ENCODE assay signal across 3 cellular contexts in the genomic region with DNA sequence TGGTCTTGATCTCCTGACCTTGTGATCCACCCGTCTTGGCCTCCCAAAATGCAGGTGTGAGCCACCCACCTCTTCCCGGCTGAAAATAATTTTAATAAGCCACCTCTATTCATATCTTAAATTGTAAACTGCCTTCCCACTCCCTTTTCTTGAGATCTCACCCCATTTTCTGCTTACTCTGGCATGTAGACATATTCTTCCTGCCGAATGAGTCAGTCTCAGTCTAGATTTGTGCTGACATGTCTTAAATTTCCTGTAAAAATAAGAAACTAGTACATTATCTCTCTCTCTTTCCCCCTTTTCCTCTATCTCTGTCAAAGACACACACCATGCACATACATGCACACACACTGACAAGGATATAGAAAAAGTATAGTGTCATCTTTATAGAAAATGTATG.
TF ChIP-seq lines count a peak whose summit lies in the region.

No MANE protein-coding gene starts in this region.

TF ChIP-seq in IMR-90, 13 proteins besides CTCF, POLR2A, EP300 and RAD21 (continued from another document):
- no peak for TF ChIP-seq NFE2L2 (IDR thresholded peaks at IDR 0.05; ENCODE audit: low read depth, low read length)
- peak; percentile 94 for TF ChIP-seq MAFK (IDR thresholded peaks at IDR 0.05; ENCODE audit: low read depth, low read length)
- no peak for TF ChIP-seq CHD1 (IDR thresholded peaks at IDR 0.05; ENCODE audit: low read depth, low read length)
- TF ChIP-seq, protein P1, sequence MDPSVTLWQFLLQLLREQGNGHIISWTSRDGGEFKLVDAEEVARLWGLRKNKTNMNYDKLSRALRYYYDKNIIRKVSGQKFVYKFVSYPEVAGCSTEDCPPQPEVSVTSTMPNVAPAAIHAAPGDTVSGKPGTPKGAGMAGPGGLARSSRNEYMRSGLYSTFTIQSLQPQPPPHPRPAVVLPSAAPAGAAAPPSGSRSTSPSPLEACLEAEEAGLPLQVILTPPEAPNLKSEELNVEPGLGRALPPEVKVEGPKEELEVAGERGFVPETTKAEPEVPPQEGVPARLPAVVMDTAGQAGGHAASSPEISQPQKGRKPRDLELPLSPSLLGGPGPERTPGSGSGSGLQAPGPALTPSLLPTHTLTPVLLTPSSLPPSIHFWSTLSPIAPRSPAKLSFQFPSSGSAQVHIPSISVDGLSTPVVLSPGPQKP (IDR thresholded peaks at IDR 0.05; ENCODE audit: borderline replicate concordance, low read depth, low read length): no peak
- TF ChIP-seq RFX5 (IDR thresholded peaks at IDR 0.05; ENCODE audit: low read depth, low read length): no peak
- TF ChIP-seq MXI1 (IDR thresholded peaks at IDR 0.05; ENCODE audit: borderline replicate concordance, low read depth, low read length): no peak
- TF ChIP-seq BHLHE40 (IDR thresholded peaks at IDR 0.05; ENCODE audit: low read depth, low read length): no peak

TF ChIP-seq in K562, 482 proteins besides CTCF, POLR2A, EP300 and RAD21 (continued from another document):
- TF ChIP-seq PHB2 (IDR thresholded peaks at IDR 0.05; ENCODE audit: low read depth): no peak
- no peak for TF ChIP-seq SUPT5H (IDR thresholded peaks at IDR 0.05)
- TF ChIP-seq CBX5 (IDR thresholded peaks at IDR 0.05; ENCODE audit: borderline replicate concordance, low read depth): no peak
- TF ChIP-seq ZBTB8A (IDR thresholded peaks at IDR 0.05; ENCODE audit: partially characterized antibody): no peak
- peak; percentile 83 for TF ChIP-seq ZNF316 (IDR thresholded peaks at IDR 0.05)
- no peak for TF ChIP-seq ZNF436 (CRISPR knock-in tag; IDR thresholded peaks at IDR 0.05)
- TF ChIP-seq MAFF (IDR thresholded peaks at IDR 0.05; ENCODE audit: low read length): 0 out of 2 replicates have a peak, but pooled peaks have one; percentile 7
- no peak for TF ChIP-seq NR2F6 (CRISPR knock-in tag; IDR thresholded peaks at IDR 0.05)
- no peak for TF ChIP-seq PURB (CRISPR knock-in tag; IDR thresholded peaks at IDR 0.05; ENCODE audit: low read depth)
- TF ChIP-seq SMARCE1 (IDR thresholded peaks at IDR 0.05): no peak
- peak; percentile 62 for TF ChIP-seq MAFG (tag; conservative IDR thresholded peaks at IDR 0.05)
- TF ChIP-seq L3MBTL2 (IDR thresholded peaks at IDR 0.05): no peak
- TF ChIP-seq, protein P2, sequence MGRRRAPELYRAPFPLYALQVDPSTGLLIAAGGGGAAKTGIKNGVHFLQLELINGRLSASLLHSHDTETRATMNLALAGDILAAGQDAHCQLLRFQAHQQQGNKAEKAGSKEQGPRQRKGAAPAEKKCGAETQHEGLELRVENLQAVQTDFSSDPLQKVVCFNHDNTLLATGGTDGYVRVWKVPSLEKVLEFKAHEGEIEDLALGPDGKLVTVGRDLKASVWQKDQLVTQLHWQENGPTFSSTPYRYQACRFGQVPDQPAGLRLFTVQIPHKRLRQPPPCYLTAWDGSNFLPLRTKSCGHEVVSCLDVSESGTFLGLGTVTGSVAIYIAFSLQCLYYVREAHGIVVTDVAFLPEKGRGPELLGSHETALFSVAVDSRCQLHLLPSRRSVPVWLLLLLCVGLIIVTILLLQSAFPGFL (CRISPR knock-in tag; IDR thresholded peaks at IDR 0.05): no peak
- no peak for TF ChIP-seq YBX1 (IDR thresholded peaks at IDR 0.05)
- peak; percentile 73 for TF ChIP-seq C11orf30 (IDR thresholded peaks at IDR 0.05; ENCODE audit: low read depth)
- TF ChIP-seq HMGN3 (IDR thresholded peaks at IDR 0.05; ENCODE audit: borderline replicate concordance, extremely low read depth, insufficient read length, low read depth, low read length): no peak
- TF ChIP-seq, protein P3, sequence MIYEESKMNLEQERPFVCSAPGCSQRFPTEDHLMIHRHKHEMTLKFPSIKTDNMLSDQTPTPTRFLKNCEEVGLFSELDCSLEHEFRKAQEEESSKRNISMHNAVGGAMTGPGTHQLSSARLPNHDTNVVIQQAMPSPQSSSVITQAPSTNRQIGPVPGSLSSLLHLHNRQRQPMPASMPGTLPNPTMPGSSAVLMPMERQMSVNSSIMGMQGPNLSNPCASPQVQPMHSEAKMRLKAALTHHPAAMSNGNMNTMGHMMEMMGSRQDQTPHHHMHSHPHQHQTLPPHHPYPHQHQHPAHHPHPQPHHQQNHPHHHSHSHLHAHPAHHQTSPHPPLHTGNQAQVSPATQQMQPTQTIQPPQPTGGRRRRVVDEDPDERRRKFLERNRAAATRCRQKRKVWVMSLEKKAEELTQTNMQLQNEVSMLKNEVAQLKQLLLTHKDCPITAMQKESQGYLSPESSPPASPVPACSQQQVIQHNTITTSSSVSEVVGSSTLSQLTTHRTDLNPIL (CRISPR knock-in tag; IDR thresholded peaks at IDR 0.05): no peak
- TF ChIP-seq FOXA1 (IDR thresholded peaks at IDR 0.05; ENCODE audit: borderline replicate concordance): no peak

TF ChIP-seq in GM12891, 5 proteins besides CTCF, POLR2A, EP300 and RAD21 (continued from another document):
- no peak for TF ChIP-seq POLR2AphosphoS5 (IDR thresholded peaks at IDR 0.05; ENCODE audit: low read depth, low read length)
- TF ChIP-seq PAX5 (IDR thresholded peaks at IDR 0.05; ENCODE audit: insufficient read depth, low read length, severe bottlenecking): no peak
- TF ChIP-seq TAF1 (IDR thresholded peaks at IDR 0.05; ENCODE audit: low read depth, low read length): no peak
- no peak for TF ChIP-seq SPI1 (IDR thresholded peaks at IDR 0.05; ENCODE audit: low read depth, low read length)
